ENCODE assay signal across 10 cellular contexts in the genomic region with DNA sequence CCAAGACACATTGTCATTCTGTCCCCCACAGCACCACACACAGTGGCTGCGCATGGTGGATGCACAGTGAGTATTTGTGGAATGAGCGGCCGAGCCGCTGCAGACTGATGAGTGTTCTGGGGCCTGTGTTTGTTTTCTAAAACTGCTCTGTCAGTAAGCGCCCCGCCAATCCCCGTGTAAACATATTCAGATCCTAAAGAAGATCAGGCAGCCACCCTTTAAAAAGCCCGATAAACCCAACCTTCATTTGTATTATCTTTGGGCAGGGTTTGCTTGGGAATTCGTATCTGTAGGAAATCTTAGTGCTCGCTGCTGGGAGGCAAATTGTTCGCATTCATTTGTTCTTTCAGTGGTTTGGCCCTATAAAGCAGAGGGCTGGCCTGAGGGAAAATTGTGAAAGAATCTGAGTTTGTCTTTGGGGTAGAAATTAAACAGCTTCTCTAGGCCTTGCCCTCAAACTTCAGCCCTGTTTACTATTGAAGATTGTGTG.
A peak's percentile ranks its signal among the peaks of the same experiment; 100 is the strongest.
DNase-seq lines count a peak whose midpoint lies in the region; ATAC-seq and TF ChIP-seq lines count a peak whose summit lies in the region.
"Had no signal": no experiment of that assay in that cellular context is flagged by ENCODE, and none has a peak within 500 bp of the region (broad histone marks: within the 10 kb centered on the region; RNA-seq: fewer than 3 reads in every experiment).

No MANE protein-coding gene starts in this region.

- no peak for ATAC-seq in GM21423 (IDR thresholded peaks at IDR 0.05; ENCODE audit: unreplicated experiment)

- TF ChIP-seq CTCF in ascending aorta (IDR thresholded peaks at IDR 0.05) (no peak), cardiac muscle cell (IDR thresholded peaks at IDR 0.05; ENCODE audit: low read depth, low read length) (no peak), SK-N-SH (IDR thresholded peaks at IDR 0.05) (no peak)

- no peaks in the 10 kb centered on the region for H4K20me1 ChIP-seq in SK-N-SH (ENCODE audit: insufficient read depth)

- no peak overlapping the region for H3K9ac ChIP-seq in SK-N-SH

- H3K4me2 ChIP-seq in SK-N-SH = no peak overlapping the region

- no peaks in the 10 kb centered on the region for H3K27me3 ChIP-seq in ascending aorta
- H3K27me3 ChIP-seq in cardiac muscle cell = no peaks in the 10 kb centered on the region
- no peaks in the 10 kb centered on the region for H3K27me3 ChIP-seq in SK-N-SH (ENCODE audit: insufficient read depth)

- no peaks in the 10 kb centered on the region for H3K9me3 ChIP-seq in ascending aorta
- H3K9me3 ChIP-seq in cardiac muscle cell (ENCODE audit: low read depth) = no peaks in the 10 kb centered on the region
- no peaks in the 10 kb centered on the region for H3K9me3 ChIP-seq in SK-N-SH

- peak; percentile 84 for DNase-seq in EL
- DNase-seq in ascending aorta (ENCODE audit: low spot score in 2 of 2) = no peak
- peak in 1 of 2 donors; percentile 89 for DNase-seq in cardiac muscle cell (ENCODE audit: low read depth in 1 of 2, low spot score in 1 of 2)
- DNase-seq in retina = peak; percentile 69
- no peak for DNase-seq in NCI-H748 treated with DMSO at 0.1 percent for 48 hours (lab: John Stamatoyannopoulos, UW)
- no peak for DNase-seq in SK-N-SH
- no peak for DNase-seq in activated effector memory CD4-positive, alpha-beta T cell treated with Interleukin-2 at 50 U/mL for 16 hours
- DNase-seq: activated naive CD4-positive, alpha-beta T cell treated with anti-CD3 and anti-CD28 coated beads, Interleukin-2, amount 50 U/mL, for 16 hours; posterior cingulate gyrus had no signal

- no peak for TF ChIP-seq EP300 in SK-N-SH (IDR thresholded peaks at IDR 0.05; ENCODE audit: borderline replicate concordance in 1 of 2, low read depth in 1 of 2, low read length in 1 of 2)

- no peak overlapping the region for H3K4me3 ChIP-seq in ascending aorta
- H3K4me3 ChIP-seq in cardiac muscle cell = no peak overlapping the region
- H3K4me3 ChIP-seq in SK-N-SH (ENCODE audit: low read depth in 2 of 2, low read length in 1 of 2) = no peak overlapping the region

- H3K9me2 ChIP-seq in SK-N-SH = no peaks in the 10 kb centered on the region

- no peaks in the 10 kb centered on the region for H3F3A ChIP-seq in SK-N-SH (replicated peaks; ENCODE audit: insufficient read depth)

- H3K4me1 ChIP-seq in ascending aorta = peaks cover 24 to 63% of the 10 kb centered on the region in 2 donors
- H3K4me1 ChIP-seq in cardiac muscle cell (ENCODE audit: low read depth) = peaks cover 32% of the 10 kb centered on the region
- H3K4me1 ChIP-seq in SK-N-SH (ENCODE audit: control insufficient read depth in 1 of 2, insufficient read depth in 2 of 2, low read depth in 1 of 2, low read length in 1 of 2) = peaks cover 37 to 52% of the 10 kb centered on the region in 2 experiments

- CTCF ChIA-PET in SK-N-SH (lab: Yijun Ruan, JAX) = interaction anchor here (0.6 to 1.2 kb wide), 5 partner anchors 26 to 685 kb away, joined by 3 to 6 read pairs (median 3); no protein-coding TSS in a partner anchor

- H3K36me3 ChIP-seq in ascending aorta (no peaks in the 10 kb centered on the region), cardiac muscle cell (no peaks in the 10 kb centered on the region), SK-N-SH (replicated peaks in 1 of 2; ENCODE audit: control insufficient read depth in 1 of 2, insufficient read depth in 2 of 2, low read length in 1 of 2) (no peaks in the 10 kb centered on the region)

- TF ChIP-seq RAD21 in SK-N-SH (IDR thresholded peaks at IDR 0.05; ENCODE audit: low read length) = no peak

- H3K27ac ChIP-seq in ascending aorta (peak overlapping the region; percentile 81 to 82), cardiac muscle cell (peak overlapping the region; percentile 6), SK-N-SH (ENCODE audit: low read depth in 2 of 2, low read length in 1 of 2) (no peak overlapping the region)

- no peak overlapping the region for H2AFZ ChIP-seq in SK-N-SH (ENCODE audit: low read depth)

- intact Hi-C loops in ascending aorta (cut with DNase I) = no loop called here

- POLR2A ChIA-PET in SK-N-SH (lab: Yijun Ruan, JAX) = no interaction called here

- WGBS in SK-N-SH (ENCODE audit: low lambda C conversion rate) = 86% methylated on average over 11 of the region's 11 CpGs

- no peaks in the 10 kb centered on the region for H3K79me2 ChIP-seq in SK-N-SH (ENCODE audit: insufficient read depth)

TF ChIP-seq in SK-N-SH, 30 proteins besides CTCF, POLR2A, EP300 and RAD21:
- TF ChIP-seq POLR2AphosphoS5 (IDR thresholded peaks at IDR 0.05; ENCODE audit: low read depth, low read length) (no peak), FOSL2 (IDR thresholded peaks at IDR 0.05; ENCODE audit: borderline replicate concordance, low read depth) (no peak), FOXJ3 (CRISPR knock-in tag; IDR thresholded peaks at IDR 0.05) (no peak), RCOR1 (IDR thresholded peaks at IDR 0.05; ENCODE audit: low read length) (no peak), NFIC (IDR thresholded peaks at IDR 0.05; ENCODE audit: borderline replicate concordance) (no peak), SIN3A (IDR thresholded peaks at IDR 0.05; ENCODE audit: borderline replicate concordance, low read depth, low read length) (no peak), MAX (IDR thresholded peaks at IDR 0.05; ENCODE audit: low read depth) (no peak), EZH2phosphoT487 (IDR thresholded peaks at IDR 0.05; ENCODE audit: borderline replicate concordance, low read depth) (no peak), RXRA (IDR thresholded peaks at IDR 0.05; ENCODE audit: borderline replicate concordance, low read depth) (no peak), RFX5 (IDR thresholded peaks at IDR 0.05; ENCODE audit: low read length) (no peak), TEAD4 (IDR thresholded peaks at IDR 0.05; ENCODE audit: borderline replicate concordance, insufficient read depth) (no peak), USF1 (IDR thresholded peaks at IDR 0.05; ENCODE audit: borderline replicate concordance, low read depth) (no peak), GATA2 (CRISPR knock-in tag; IDR thresholded peaks at IDR 0.05) (no peak), GABPA (IDR thresholded peaks at IDR 0.05; ENCODE audit: low read depth) (no peak), CHD2 (IDR thresholded peaks at IDR 0.05; ENCODE audit: low read length, partially characterized antibody) (no peak)
TF ChIP-seq in SK-N-SH: peak in this region for 0.

Comparison
In these comparisons a context has a peak if more than half of its experiments do, and no peak if none do; other contexts are left out.
1. DNase-seq: peak in EL (single experiment) and retina (single experiment); none in ascending aorta (0 of 2), NCI-H748 treated with DMSO at 0.1 percent for 48 hours (single experiment), SK-N-SH (single experiment) and activated effector memory CD4-positive, alpha-beta T cell treated with Interleukin-2 at 50 U/mL for 16 hours (single experiment).
2. H3K27ac ChIP-seq: peak in ascending aorta (2 of 2) and cardiac muscle cell (single experiment); none in SK-N-SH (0 of 2).